Comparison of ENCODE assay signal across 8 cellular contexts in genomic region chr17:15999141-15999973, GRCh38. TPM values are rescaled to one million over a fixed set of nuclear protein-coding genes. Genes with fewer than 3 reads are reported as not detected.
A peak's percentile ranks its signal among the peaks of the same experiment; 100 is the strongest.
DNase-seq lines count a peak whose midpoint lies in the region; ATAC-seq, FAIRE-seq and TF ChIP-seq lines count a peak whose summit lies in the region.

Gene TTC19 (plus strand): TSS chr17:15999824. CDS start chr17:15999849, 25 bp downstream.
Gene ZSWIM7 (minus strand): TSS chr17:15999704. CDS start chr17:15999594, 110 bp downstream.

- intact Hi-C loops in ascending aorta (cut with DNase I) = loop anchor here (2.0 kb wide), 2 partner anchors 171 to 739 kb away; no protein-coding TSS in a partner anchor
- intact Hi-C loops in right cardiac atrium (cut with DNase I) = loop anchor here in 2 of 4 donors (5.0 to 10.0 kb wide), 2 partner anchors 55 to 172 kb away; partner anchors contain the start of gene ADORA2B (in 2 of the 2)

- H3K4me1 Mint-ChIP-seq in T-helper 2 cell treated with Interferon-gamma antibody and Interleukin-4, amounts not matched to agents 5 μg/mL and 100 μg/mL, for 36 hours (ENCODE audit: low read depth) = peaks cover 22% of the 10 kb centered on the region

- no peaks in the 10 kb centered on the region for H3K9me3 ChIP-seq in ascending aorta
- no peaks in the 10 kb centered on the region for H3K9me3 ChIP-seq in right cardiac atrium (ENCODE audit: control insufficient read depth, low read length)

- peak within 1 kb of the TSS; percentile 100 for H3K27ac Mint-ChIP-seq in T-helper 2 cell treated with Interferon-gamma antibody and Interleukin-4, amounts not matched to agents 5 μg/mL and 100 μg/mL, for 36 hours

- peaks cover 21 to 30% of the 10 kb centered on the region in 2 donors for H3K36me3 ChIP-seq in ascending aorta

- FAIRE-seq in GM18507 (lab: Jason Lieb, UNC) = peak; percentile 97
- FAIRE-seq in urothelium cell line (lab: Jason Lieb, UNC) = peak; percentile 92

- H3K9me3 Mint-ChIP-seq in T-helper 2 cell treated with Interferon-gamma antibody and Interleukin-4, amounts not matched to agents 5 μg/mL and 100 μg/mL, for 36 hours = no peaks in the 10 kb centered on the region

- H3K4me1 ChIP-seq in ascending aorta (peaks cover 9 to 12% of the 10 kb centered on the region in 2 donors), right cardiac atrium (ENCODE audit: control insufficient read depth, insufficient read depth, low read length) (no peaks in the 10 kb centered on the region)

- WGBS in right cardiac atrium = under 1% methylated on average over 91 of the region's 91 CpGs

- H3K27me3 Mint-ChIP-seq in T-helper 2 cell treated with Interferon-gamma antibody and Interleukin-4, amounts not matched to agents 5 μg/mL and 100 μg/mL, for 36 hours (ENCODE audit: low read depth) = no peaks in the 10 kb centered on the region

- TF ChIP-seq CTCF in ascending aorta (IDR thresholded peaks at IDR 0.05) = no peak

- H3K27me3 ChIP-seq in ascending aorta = no peaks in the 10 kb centered on the region
- H3K27me3 ChIP-seq in right cardiac atrium (ENCODE audit: control insufficient read depth, insufficient read depth) = no peaks in the 10 kb centered on the region

- peak within 1 kb of the TSS; percentile 95 for H3K4me3 Mint-ChIP-seq in T-helper 2 cell treated with Interferon-gamma antibody and Interleukin-4, amounts not matched to agents 5 μg/mL and 100 μg/mL, for 36 hours

- H3K4me3 ChIP-seq in ascending aorta (peak within 1 kb of the TSS; percentile 75 to 82), right cardiac atrium (ENCODE audit: low read length) (peak within 1 kb of the TSS; percentile 82)

- DNase-seq in GM18507 (ENCODE audit: extremely low spot score, insufficient read length, low read depth) (peak; percentile 99), NCI-H1930 (lab: John Stamatoyannopoulos, UW) (peak; percentile 95 to 97), ascending aorta (ENCODE audit: low spot score in 2 of 2) (peak; percentile 82 to 97), right cardiac atrium (peak; percentile 98 to 99 (median 98)), pulmonary artery endothelial cell (ENCODE audit: low read depth, low spot score) (peak; percentile 83), urothelium cell line (ENCODE audit: low spot score) (peak; percentile 95)
- peak; percentile 97 for DNase-seq in T-helper 2 cell treated with Interferon-gamma antibody and Interleukin-4, amounts not matched to agents 5 μg/mL and 100 μg/mL, for 36 hours (ENCODE audit: low spot score)

- H3K27ac ChIP-seq in ascending aorta (peak within 1 kb of the TSS; percentile 93 to 96), right cardiac atrium (ENCODE audit: low read length) (peak within 1 kb of the TSS; percentile 82)

- peaks cover 39% of the 10 kb centered on the region for H3K36me3 Mint-ChIP-seq in T-helper 2 cell treated with Interferon-gamma antibody and Interleukin-4, amounts not matched to agents 5 μg/mL and 100 μg/mL, for 36 hours (ENCODE audit: low read depth)

- ATAC-seq in HG02973 (IDR thresholded peaks at IDR 0.05; ENCODE audit: unreplicated experiment) (peak; percentile 91), right cardiac atrium (peak; percentile 97 to 98)

RNA-seq across cellular contexts. Expression of gene TTC19, which starts in this region (rescaled TPM):
- total RNA-seq in ascending aorta (158 TPM), right cardiac atrium (10 to 100 TPM; 24.7 to 31.8 (median 26.8) TPM), pulmonary artery endothelial cell (47.2 and 60.4 TPM in 2 replicates)
- 17.1 TPM for polyA plus RNA-seq in right cardiac atrium

RNA-seq across cellular contexts. Expression of gene ZSWIM7, which starts in this region (rescaled TPM):
- total RNA-seq in ascending aorta (0.75 TPM), right cardiac atrium (10 to 100 TPM; 21.9 to 33.3 (median 29.8) TPM), pulmonary artery endothelial cell (15.7 and 17.8 TPM in 2 replicates)
- polyA plus RNA-seq in right cardiac atrium = 45.2 TPM

Comparison
In these comparisons a context has a peak if more than half of its experiments do, and no peak if none do; other contexts are left out.
1. Peak in every context shown above with its lines: DNase-seq, ATAC-seq, H3K4me3 ChIP-seq and H3K27ac ChIP-seq.